22 cellular contexts compared by ENCODE assay signal in genomic region chr1:3363023-3363422, GRCh38.
DNase-seq lines count a peak whose midpoint lies in the region; ATAC-seq and TF ChIP-seq lines count a peak whose summit lies in the region.
"Had no signal": no experiment of that assay in that cellular context is flagged by ENCODE, and none has a peak within 500 bp of the region (broad histone marks: within the 10 kb centered on the region; RNA-seq: fewer than 3 reads in every experiment).

No MANE protein-coding gene starts in this region.

- POLR2A ChIA-PET in HEK293 (lab: Yijun Ruan, JAX), result no interaction called here

- ATAC-seq in HG03280 (IDR thresholded peaks at IDR 0.05; ENCODE audit: unreplicated experiment), result no peak
- ATAC-seq: GM12878, K562 had no signal

- CTCF ChIA-PET in HEK293 (lab: Yijun Ruan, JAX), result interaction anchor here (0.7 to 1.0 kb wide), 3 partner anchors 10 to 265 kb away, joined by 3 read pairs; no protein-coding TSS in a partner anchor

- TF ChIP-seq CTCF in HEK293 (tag by site-specific recombination; IDR thresholded peaks at IDR 0.05) (no peak), endodermal cell (conservative IDR thresholded peaks at IDR 0.05) (no peak), GM13977 (IDR thresholded peaks at IDR 0.05; ENCODE audit: extremely low read depth, insufficient read depth, missing control alignments) (no peak)

- H3K4me1 ChIP-seq in BLaER1 (peaks cover 70% of the 10 kb centered on the region), HEK293 (ENCODE audit: control insufficient read depth, insufficient read depth, low read length) (peaks cover 18% of the 10 kb centered on the region), endodermal cell (ENCODE audit: control insufficient read depth, insufficient read depth, low read length) (no peaks in the 10 kb centered on the region)

- H3K4me3 ChIP-seq in BLaER1 (no peak overlapping the region), HEK293 (ENCODE audit: low read depth, low read length) (no peak overlapping the region), endodermal cell (ENCODE audit: low read length) (no peak overlapping the region)
- H3K4me3 ChIP-seq: GM12878, K562 had no signal

- H3K36me3 ChIP-seq in BLaER1, result no peaks in the 10 kb centered on the region
- no peaks in the 10 kb centered on the region for H3K36me3 ChIP-seq in HEK293 (ENCODE audit: control insufficient read depth in 2 of 2, insufficient read depth in 1 of 2, low read length in 2 of 2)
- H3K36me3 ChIP-seq in endodermal cell (ENCODE audit: control insufficient read depth, insufficient read depth, low read length), result no peaks in the 10 kb centered on the region

- in situ Hi-C loops in GM13977 (cut with MboI; ENCODE audit: low pct_unique_long_range_greater_than_20kb, low sequenced_read_pairs, unreplicated experiment), result no loop called here

- H3K9me3 ChIP-seq in BLaER1 (no peaks in the 10 kb centered on the region), HEK293 (ENCODE audit: control insufficient read depth, insufficient read depth, low read depth, low read length) (no peaks in the 10 kb centered on the region), endodermal cell (ENCODE audit: control insufficient read depth, low read length) (no peaks in the 10 kb centered on the region)

- DNase-seq in endodermal cell (no peak), retina (peak; percentile 59), T1000 (lab: John Stamatoyannopoulos, UW) (no peak), GM13977 (ENCODE audit: low spot score) (no peak)
- DNase-seq: C1 segment of cervical spinal cord; CD4-positive, CD25-positive, alpha-beta regulatory T cell; CD8-positive, alpha-beta memory T cell; COR-L47; DMS 273 treated with DMSO at 0.1 percent for 48 hours; DMS53; DND-41; EL; GOT3; H9; IMR-90 had no signal

- H3K9ac ChIP-seq in BLaER1 (no peak overlapping the region), endodermal cell (ENCODE audit: extremely low read depth, low read length, poor library complexity, severe bottlenecking) (no peak overlapping the region)

- H3K4me2 ChIP-seq in BLaER1, result 0 out of 2 replicates have a peak overlapping the region, but pooled peaks have one; percentile 89

- H3K36me3 Mint-ChIP-seq in endodermal cell (ENCODE audit: low read depth), result no peaks in the 10 kb centered on the region
- H3K36me3 Mint-ChIP-seq: CD4-positive, CD25-positive, alpha-beta regulatory T cell; CD8-positive, alpha-beta memory T cell had no signal

- H3K27me3 Mint-ChIP-seq in endodermal cell (ENCODE audit: insufficient read depth), result no peaks in the 10 kb centered on the region

- H3K27ac ChIP-seq in BLaER1 (no peak overlapping the region), HEK293 (ENCODE audit: extremely low read depth, low read depth, low read length) (no peak overlapping the region), endodermal cell (ENCODE audit: low read depth, low read length) (peak overlapping the region; percentile 10)
- H3K27ac ChIP-seq: HL-60 had no signal

- H3K27ac Mint-ChIP-seq in endodermal cell, result no peak overlapping the region
- H3K27ac Mint-ChIP-seq: B cell; CD4-positive, CD25-positive, alpha-beta regulatory T cell; CD8-positive, alpha-beta memory T cell; H9 had no signal

- 77 to 83% methylated on average over 11 of the region's 11 CpGs for WGBS in endodermal cell (ENCODE audit: insufficient coverage in 1 of 2, insufficient read length in 1 of 2), 2 experiments

- H3K9me3 Mint-ChIP-seq in endodermal cell, result peaks cover 1% of the 10 kb centered on the region
- H3K9me3 Mint-ChIP-seq: CD8-positive, alpha-beta memory T cell; H9 had no signal

- peaks cover 84% of the 10 kb centered on the region for H4K20me1 ChIP-seq in BLaER1

- H3K27me3 ChIP-seq in BLaER1 (peaks cover 90% of the 10 kb centered on the region), endodermal cell (ENCODE audit: control insufficient read depth, insufficient read depth, low read length, poor library complexity, severe bottlenecking) (no peaks in the 10 kb centered on the region)

- H3K4me1 Mint-ChIP-seq in endodermal cell, result no peaks in the 10 kb centered on the region
- H3K4me1 Mint-ChIP-seq: B cell; CD4-positive, CD25-positive, alpha-beta regulatory T cell; CD8-positive, alpha-beta memory T cell had no signal

- H3K4me3 Mint-ChIP-seq in endodermal cell, result no peak overlapping the region
- H3K4me3 Mint-ChIP-seq: B cell; CD4-positive, CD25-positive, alpha-beta regulatory T cell; CD8-positive, alpha-beta memory T cell; H9 had no signal

TF ChIP-seq in HEK293, 187 proteins besides CTCF, POLR2A, EP300 and RAD21:
- TF ChIP-seq REST (tag by site-specific recombination; IDR thresholded peaks at IDR 0.05), result peak; percentile 62
- TF ChIP-seq SCRT2 (tag by site-specific recombination; IDR thresholded peaks at IDR 0.05), result peak; percentile 75
- no peak for TF ChIP-seq ZNF202 (tag by site-specific recombination; IDR thresholded peaks at IDR 0.05; ENCODE audit: borderline replicate concordance)
